8 cellular contexts compared by ENCODE assay signal in the genomic region with DNA sequence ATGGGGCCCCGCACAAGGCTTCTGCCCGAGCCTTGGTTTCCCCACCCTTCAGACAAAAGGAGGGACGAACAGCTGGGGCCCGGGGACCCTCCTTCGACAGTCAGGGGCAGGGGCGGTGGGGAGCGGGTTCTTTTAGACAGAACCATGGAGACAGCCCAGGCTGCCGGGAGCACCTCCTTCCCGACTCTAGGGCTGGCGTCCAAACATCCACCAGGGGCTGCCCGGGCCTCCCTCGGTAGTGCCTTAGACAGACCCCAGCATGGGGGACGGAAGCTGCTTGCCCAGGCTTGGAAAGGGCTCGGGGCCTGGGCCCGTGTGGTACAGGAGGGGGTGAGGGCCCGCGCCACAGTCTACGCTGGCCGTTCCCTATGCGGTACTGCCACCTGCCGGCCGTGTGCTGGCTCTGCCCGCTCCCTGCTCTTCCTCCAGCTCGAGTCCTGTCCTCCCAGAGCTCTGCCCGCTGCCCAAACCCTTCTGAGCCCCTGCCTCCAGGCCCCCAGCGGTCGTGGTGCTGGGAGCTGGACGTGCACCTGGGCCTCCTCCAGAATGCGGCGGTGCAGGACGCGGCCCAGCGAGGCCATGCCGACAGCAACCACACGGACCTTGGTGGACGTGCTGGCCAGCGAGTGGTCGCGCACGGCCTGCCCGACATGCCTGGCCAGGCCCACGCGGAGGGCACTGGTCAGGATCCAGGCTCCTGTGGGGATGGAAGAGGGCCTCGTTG. TPM values are rescaled to one million over a fixed set of nuclear protein-coding genes. Genes with fewer than 3 reads are reported as not detected.
DNase-seq lines count a peak whose midpoint lies in the region; ATAC-seq and TF ChIP-seq lines count a peak whose summit lies in the region.

No MANE protein-coding gene starts in this region.

- ATAC-seq in GM21360 (IDR thresholded peaks at IDR 0.05; ENCODE audit: unreplicated experiment) (peak; percentile 72), T-cell (replicated peaks in 1 of 4) (peak; percentile 85 to 95 (median 92)), left ventricle myocardium superior (peak; percentile 96), GM21528 (IDR thresholded peaks at IDR 0.05; ENCODE audit: low FRiP score, unreplicated experiment) (no peak)

- POLR2A ChIA-PET in T-cell (lab: Charles Lee) = no interaction called here

- CTCF ChIA-PET in T-cell (lab: Charles Lee) = interaction anchor here (0.6 to 3.9 kb wide), 11 partner anchors 19 to 399 kb away, joined by 3 to 42 read pairs (median 4); a partner anchor contains a TSS

- H3K36me3 Mint-ChIP-seq in T-cell = no peaks in the 10 kb centered on the region

- H3K27ac Mint-ChIP-seq in T-cell = no peak overlapping the region

- H3K27ac ChIP-seq in adrenal gland = no peak overlapping the region

- H3K9me3 Mint-ChIP-seq in T-cell = no peaks in the 10 kb centered on the region

- TF ChIP-seq CTCF in adrenal gland (IDR thresholded peaks at IDR 0.05) = peak; percentile 83 to 96 (median 92)

- TF ChIP-seq POLR2A in adrenal gland (IDR thresholded peaks at IDR 0.05) = no peak

- DNase-seq in AG20443 (ENCODE audit: low spot score) (peak; percentile 96), NCI-H1105 treated with DMSO at 0.1 percent for 48 hours (lab: John Stamatoyannopoulos, UW) (peak; percentile 69), T-cell (peak in 33 of 34 experiments; percentile 40 to 76 (median 66)), adrenal gland (peak; percentile 58 to 82 (median 78)), left ventricle myocardium superior (peak; percentile 87), retina (peak; percentile 94)

- H3K4me3 ChIP-seq in adrenal gland = no peak overlapping the region

- no peaks in the 10 kb centered on the region for H3K27me3 Mint-ChIP-seq in T-cell

- intact Hi-C loops in adrenal gland (cut with DNase I) = loop anchor here (1.0 to 5.0 kb wide), 2 partner anchors 115 to 223 kb away; no protein-coding TSS in a partner anchor
- intact Hi-C loops in left ventricle myocardium superior (cut with micrococcal nuclease) = loop anchor here (2.0 kb wide), 1 partner anchor 116 kb away; no protein-coding TSS in a partner anchor

- no peak overlapping the region for H3K4me3 Mint-ChIP-seq in T-cell

- H3K4me1 ChIP-seq in adrenal gland (replicated peaks in 1 of 2) = peaks cover 0 to 4% of the 10 kb centered on the region in 2 donors

- peaks cover 0 to 4% (median 4%) of the 10 kb centered on the region in 3 donors for H3K4me1 Mint-ChIP-seq in T-cell

- WGBS in adrenal gland, 4 donors = 20 to 39% (median 20%) methylated on average over 10 to 44 of the region's 44 CpGs; no CpG with 5 or more reads in 1 of the 4 donors

- no peaks in the 10 kb centered on the region for H3K36me3 ChIP-seq in adrenal gland (replicated peaks in 1 of 2)

- H3K9me3 ChIP-seq in adrenal gland (replicated peaks in 1 of 3) = no peaks in the 10 kb centered on the region

- peaks cover 3% of the 10 kb centered on the region for H3K27me3 ChIP-seq in adrenal gland

RNA-seq across cellular contexts. Expression of a gene that starts 20.1 kb away (rescaled TPM):
- total RNA-seq in T-cell (10 to 100 TPM; 46.2 to 73.7 (median 64.8) TPM), adrenal gland (10 to 100 TPM; 28.7 to 53.6 (median 35.2) TPM), left ventricle myocardium superior (34.8 TPM)
- polyA plus RNA-seq in adrenal gland = 10 to 100 TPM in 2 of 3 donors, 1 to 10 TPM in 1; 3.4 to 94.6 (median 69.6) TPM

RNA-seq across cellular contexts. Expression of a gene that starts 23.6 kb away (rescaled TPM):
- total RNA-seq in T-cell (under 1 TPM; 0.07 to 0.73 (median 0.22) TPM), adrenal gland (1 to 10 TPM in 3 of 8 donors, under 1 TPM in 5; 0.32 to 2.4 (median 0.83) TPM), left ventricle myocardium superior (not detected)
- 1 to 10 TPM in 2 of 3 donors, not detected in 1; 3.0 to 7.4 TPM for polyA plus RNA-seq in adrenal gland

RNA-seq across cellular contexts. Expression of a gene that starts 24.1 kb away (rescaled TPM):
- total RNA-seq in T-cell (10 to 100 TPM; 20.9 to 32.9 (median 24.0) TPM), adrenal gland (100 to 1,000 TPM; 305 to 447 (median 355) TPM), left ventricle myocardium superior (49.7 TPM)
- polyA plus RNA-seq in adrenal gland = 100 to 1,000 TPM; 158 to 231 (median 182) TPM

RNA-seq across cellular contexts. Expression of a gene that starts 43.6 kb away (rescaled TPM):
- total RNA-seq in T-cell = 100 to 1,000 TPM; 124 to 213 (median 146) TPM
- total RNA-seq in adrenal gland = 100 to 1,000 TPM; 193 to 444 (median 330) TPM
- 100 to 1,000 TPM; 147 to 360 (median 190) TPM for polyA plus RNA-seq in adrenal gland
- total RNA-seq in left ventricle myocardium superior = 653 TPM
